In the genomic region with DNA sequence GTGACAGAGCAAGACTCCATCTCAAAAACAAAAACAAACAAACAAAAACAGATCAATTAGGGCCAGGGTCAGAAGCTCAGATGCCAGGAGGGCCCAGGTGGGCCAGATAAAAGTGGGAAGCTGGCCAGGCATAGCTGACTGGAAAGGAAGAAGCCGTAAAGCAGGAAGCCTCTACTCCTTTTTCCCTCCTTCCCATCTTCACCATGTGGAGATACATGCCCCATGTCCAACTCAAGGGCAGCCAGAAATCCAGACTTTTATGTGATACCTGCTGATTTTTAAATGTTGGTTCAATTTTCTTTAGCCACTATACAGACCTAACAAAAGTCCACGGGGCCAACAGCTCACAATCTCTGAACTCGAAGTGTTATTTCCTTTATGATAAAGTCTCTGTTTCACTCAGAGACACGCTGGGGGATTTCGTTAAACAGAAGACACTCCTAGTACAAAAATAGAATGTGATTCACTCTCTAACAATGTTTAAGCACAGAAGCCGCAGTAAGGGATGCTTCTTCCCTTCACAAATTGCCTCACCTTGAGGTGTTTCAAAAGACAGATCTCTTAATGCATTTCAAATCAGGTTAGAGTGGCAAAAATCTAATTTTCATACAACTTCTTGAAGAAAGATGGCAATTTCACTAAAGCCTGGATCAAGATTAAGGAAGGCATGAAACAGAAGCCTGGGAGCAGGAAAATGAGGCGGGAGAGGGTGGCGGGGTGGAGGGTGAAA, we compare ENCODE assay signal across 8 cellular contexts.
DNase-seq lines count a peak whose midpoint lies in the region; ATAC-seq lines count a peak whose summit lies in the region.

No MANE protein-coding gene starts in this region.

- no peak overlapping the region for H3K27ac ChIP-seq in substantia nigra (ENCODE audit: low read depth, low read length, poor library complexity, severe bottlenecking)

- peak; percentile 65 for DNase-seq in NOMO-1 treated with DMSO at 0.1 percent for 48 hours (lab: John Stamatoyannopoulos, UW; ENCODE audit: unreplicated experiment)
- peak; percentile 41 for DNase-seq in islet precursor cell
- DNase-seq in substantia nigra (lab: John Stamatoyannopoulos, UW) = no peak
- DNase-seq in RPMI8226 = no peak
- DNase-seq in DMS53 treated with DMSO at 0.1 percent for 48 hours (lab: John Stamatoyannopoulos, UW; ENCODE audit: unreplicated experiment) = no peak
- no peak for DNase-seq in NCI-H187 treated with DMSO at 0.1 percent for 48 hours (lab: John Stamatoyannopoulos, UW)

- peak; percentile 85 for ATAC-seq in GM18868 (IDR thresholded peaks at IDR 0.05; ENCODE audit: unreplicated experiment)
- ATAC-seq in HG02610 (IDR thresholded peaks at IDR 0.05; ENCODE audit: unreplicated experiment) = peak; percentile 85

Comparison
In these comparisons a context has a peak if more than half of its experiments do, and no peak if none do; other contexts are left out.
1. DNase-seq: peak in NOMO-1 treated with DMSO at 0.1 percent for 48 hours (single experiment) and islet precursor cell (single experiment); none in substantia nigra (0 of 49), RPMI8226 (single experiment), DMS53 treated with DMSO at 0.1 percent for 48 hours (single experiment) and NCI-H187 treated with DMSO at 0.1 percent for 48 hours (single experiment).